In genomic region chr12:70756118-70756517, GRCh38 we compare ENCODE assay signal across 10 cellular contexts.
DNase-seq lines count a peak whose midpoint lies in the region; ATAC-seq and TF ChIP-seq lines count a peak whose summit lies in the region.
"Had no signal": no experiment of that assay in that cellular context is flagged by ENCODE, and none has a peak within 500 bp of the region (broad histone marks: within the 10 kb centered on the region; RNA-seq: fewer than 3 reads in every experiment).

No MANE protein-coding gene starts in this region.

- in situ Hi-C loops in astrocyte of the spinal cord (cut with HindIII; ENCODE audit: low sequenced_read_pairs), result no loop called here

- TF ChIP-seq CTCF in astrocyte of the spinal cord (IDR thresholded peaks at IDR 0.05; ENCODE audit: low read depth, low read length) (no peak), mesothelial cell of epicardium (IDR thresholded peaks at IDR 0.05; ENCODE audit: unreplicated experiment) (no peak)

- no peaks in the 10 kb centered on the region for H3K9me3 Mint-ChIP-seq in mesothelial cell of epicardium
- no peaks in the 10 kb centered on the region for H3K9me3 Mint-ChIP-seq in stimulated activated memory B cell treated with anti-CD40 and anti-IgM and Interleukin-4, amounts not matched to agents 10 μg/mL and 1 μg/mL and 100 μg/mL, for 72 hours
- H3K9me3 Mint-ChIP-seq: stimulated activated naive CD8-positive, alpha-beta T cell treated with anti-CD3 and anti-CD28 coated beads, Interleukin-15, Interleukin-2, amounts not matched to agents 100 ng/mL and 50 ng/mL, for 24 hours had no signal

- no peak for ATAC-seq in HG03097 (IDR thresholded peaks at IDR 0.05; ENCODE audit: low FRiP score, unreplicated experiment)
- ATAC-seq in stimulated activated memory B cell treated with anti-CD40 and anti-IgM and Interleukin-4, amounts not matched to agents 10 μg/mL and 1 μg/mL and 100 μg/mL, for 72 hours, result no peak
- no peak for ATAC-seq in GM18873 (IDR thresholded peaks at IDR 0.05; ENCODE audit: low FRiP score, unreplicated experiment)

- H3K36me3 Mint-ChIP-seq in mesothelial cell of epicardium, result no peaks in the 10 kb centered on the region
- no peaks in the 10 kb centered on the region for H3K36me3 Mint-ChIP-seq in stimulated activated memory B cell treated with anti-CD40 and anti-IgM and Interleukin-4, amounts not matched to agents 10 μg/mL and 1 μg/mL and 100 μg/mL, for 72 hours

- peak overlapping the region; percentile 13 for H3K27ac Mint-ChIP-seq in mesothelial cell of epicardium
- no peak overlapping the region for H3K27ac Mint-ChIP-seq in stimulated activated memory B cell treated with anti-CD40 and anti-IgM and Interleukin-4, amounts not matched to agents 10 μg/mL and 1 μg/mL and 100 μg/mL, for 72 hours
- H3K27ac Mint-ChIP-seq: stimulated activated naive CD8-positive, alpha-beta T cell treated with anti-CD3 and anti-CD28 coated beads, Interleukin-15, Interleukin-2, amounts not matched to agents 100 ng/mL and 50 ng/mL, for 24 hours had no signal

- H3K4me3 ChIP-seq in astrocyte of the spinal cord (ENCODE audit: low read depth, low read length), result no peak overlapping the region

- peaks cover 38% of the 10 kb centered on the region for H3K4me1 Mint-ChIP-seq in mesothelial cell of epicardium
- H3K4me1 Mint-ChIP-seq in stimulated activated memory B cell treated with anti-CD40 and anti-IgM and Interleukin-4, amounts not matched to agents 10 μg/mL and 1 μg/mL and 100 μg/mL, for 72 hours, result no peaks in the 10 kb centered on the region

- no peak overlapping the region for H3K4me3 Mint-ChIP-seq in mesothelial cell of epicardium
- no peak overlapping the region for H3K4me3 Mint-ChIP-seq in stimulated activated memory B cell treated with anti-CD40 and anti-IgM and Interleukin-4, amounts not matched to agents 10 μg/mL and 1 μg/mL and 100 μg/mL, for 72 hours
- H3K4me3 Mint-ChIP-seq: stimulated activated naive CD8-positive, alpha-beta T cell treated with anti-CD3 and anti-CD28 coated beads, Interleukin-15, Interleukin-2, amounts not matched to agents 100 ng/mL and 50 ng/mL, for 24 hours had no signal

- DNase-seq in AG08396 (ENCODE audit: low spot score), result peak; percentile 5
- DNase-seq in HT-29 (ENCODE audit: low spot score), result peak; percentile 86
- peak; percentile 63 for DNase-seq in astrocyte of the spinal cord (ENCODE audit: low read depth, low spot score)
- DNase-seq in mesothelial cell of epicardium (ENCODE audit: low spot score in 2 of 2, unreplicated experiment in 2 of 2), result no peak
- DNase-seq in NCI-H2081 (lab: John Stamatoyannopoulos, UW), result no peak
- DNase-seq: anterior cingulate cortex had no signal

- H3K27me3 Mint-ChIP-seq in mesothelial cell of epicardium (ENCODE audit: low read depth), result peaks cover 40% of the 10 kb centered on the region
- peaks cover 29% of the 10 kb centered on the region for H3K27me3 Mint-ChIP-seq in stimulated activated memory B cell treated with anti-CD40 and anti-IgM and Interleukin-4, amounts not matched to agents 10 μg/mL and 1 μg/mL and 100 μg/mL, for 72 hours

Comparison
In these comparisons a context has a peak if more than half of its experiments do, and no peak if none do; other contexts are left out.
1. DNase-seq: peak in AG08396 (single experiment), HT-29 (single experiment) and astrocyte of the spinal cord (single experiment); none in mesothelial cell of epicardium (0 of 2) and NCI-H2081 (0 of 2).